22 cellular contexts compared by ENCODE assay signal in genomic region chr6:158610319-158610968, GRCh38. TPM values are rescaled to one million over a fixed set of nuclear protein-coding genes. Genes with fewer than 3 reads are reported as not detected.
DNase-seq lines count a peak whose midpoint lies in the region; ATAC-seq and TF ChIP-seq lines count a peak whose summit lies in the region.
"Had no signal": no experiment of that assay in that cellular context is flagged by ENCODE, and none has a peak within 500 bp of the region (broad histone marks: within the 10 kb centered on the region; RNA-seq: fewer than 3 reads in every experiment).

No MANE protein-coding gene starts in this region.

- ATAC-seq in left ventricle myocardium superior (peak; percentile 76), sciatic nerve (no peak), GM19452 (IDR thresholded peaks at IDR 0.05; ENCODE audit: unreplicated experiment) (no peak)
- ATAC-seq: SK-N-SH treated with all-trans-retinoic acid at 6 μM for 48 hours had no signal

- DNase-seq in EL (peak; percentile 12), left ventricle myocardium superior (no peak), sciatic nerve (ENCODE audit: low spot score) (peak; percentile 2), spleen (no peak), mammary epithelial cell (no peak)
- peak; percentile 34 for DNase-seq in activated CD8-positive, alpha-beta memory T cell treated with anti-CD3 and anti-CD28 coated beads, Interleukin-2, amount 50 U/mL, for 48 hours
- DNase-seq: activated CD4-positive, alpha-beta T cell treated with anti-CD3 and anti-CD28 coated beads, Interleukin-2, amount 50 U/mL, for 48 hours; activated naive CD4-positive, alpha-beta T cell treated with anti-CD3 and anti-CD28 coated beads for 36 hours; activated T-cell treated with anti-CD3 and anti-CD28 coated beads, Interleukin-2, amount 50 U/mL, for 48 hours; CD4-positive, CD25-positive, alpha-beta regulatory T cell; erythroblast; foreskin keratinocyte; H7; lower lobe of right lung; NCI-H1417; NCI-H2107; NK-92 treated with Interleukin-12 subunit alpha and Interleukin-12 subunit beta, amount 100 ng/mL, for 24 hours; nucleus accumbens had no signal

- TF ChIP-seq CTCF in spleen (IDR thresholded peaks at IDR 0.05 in 8 of 11, conservative IDR thresholded peaks at IDR 0.05 in 3 of 11) (no peak), mammary epithelial cell (conservative IDR thresholded peaks at IDR 0.05 in 1 of 2, IDR thresholded peaks at IDR 0.05 in 1 of 2; ENCODE audit: extremely low read depth in 1 of 2, insufficient read depth in 1 of 2, low read depth in 1 of 2, low read length in 2 of 2) (no peak)

- no peak overlapping the region for H3K9ac ChIP-seq in mammary epithelial cell (ENCODE audit: insufficient read depth, low read length)

- in situ Hi-C loops in mammary epithelial cell (cut with MboI; ENCODE audit: low sequenced_read_pairs in 2 of 2): loop anchor here in 1 of 2 donors (25.0 kb wide), 1 partner anchor 373 kb away; no protein-coding TSS in a partner anchor

- WGBS in spleen, 5 donors: 75 to 89% (median 80%) methylated on average over 9 of the region's 9 CpGs
- 85% methylated on average over 9 of the region's 9 CpGs for WGBS in mammary epithelial cell (ENCODE audit: low coverage, missing lambda C conversion rate)

- H3K4me1 ChIP-seq in spleen: peaks cover 0 to 1% (median 0%) of the 10 kb centered on the region in 6 donors
- peaks cover 3% of the 10 kb centered on the region for H3K4me1 ChIP-seq in mammary epithelial cell (ENCODE audit: insufficient read depth, low read length)
- H3K4me1 ChIP-seq: Peyer's patch had no signal

- intact Hi-C loops in left ventricle myocardium superior (cut with micrococcal nuclease) (no loop called here), sciatic nerve (cut with DNase I) (no loop called here), spleen (cut with DNase I; ENCODE audit: low total_unique reads) (no loop called here), mammary epithelial cell (cut with micrococcal nuclease) (no loop called here)

- peaks cover 0 to 10% (median 2%) of the 10 kb centered on the region in 8 donors for H3K9me3 ChIP-seq in spleen
- H3K9me3 ChIP-seq in mammary epithelial cell (replicated peaks; ENCODE audit: insufficient read depth, low read length): no peaks in the 10 kb centered on the region
- H3K9me3 ChIP-seq: lower lobe of right lung, Peyer's patch had no signal

- H2AFZ ChIP-seq in mammary epithelial cell (ENCODE audit: low read depth, low read length): no peak overlapping the region
- H2AFZ ChIP-seq: hepatocyte had no signal

- BruUV-seq in mammary epithelial cell (replicated peaks; lab: Mats Ljungman, UMichigan): no TSS peak

- no peaks in the 10 kb centered on the region for H4K20me1 ChIP-seq in mammary epithelial cell (ENCODE audit: insufficient read depth, low read length)

- dilution Hi-C loops in mammary epithelial cell (cut with HindIII; ENCODE audit: low sequenced_read_pairs): no loop called here

- H3K4me3 ChIP-seq in spleen (no peak overlapping the region), mammary epithelial cell (replicated peaks in 1 of 3; ENCODE audit: insufficient read depth in 1 of 3, low read depth in 2 of 3, low read length in 3 of 3) (no peak overlapping the region)
- H3K4me3 ChIP-seq: hepatocyte, lower lobe of right lung, Peyer's patch had no signal

- TF ChIP-seq POLR2A in spleen (IDR thresholded peaks at IDR 0.05): no peak

- H3K27me3 ChIP-seq in spleen (replicated peaks in 1 of 7) (no peaks in the 10 kb centered on the region), mammary epithelial cell (ENCODE audit: insufficient read depth, low read length) (no peaks in the 10 kb centered on the region)
- H3K27me3 ChIP-seq: foreskin keratinocyte, hepatocyte, Peyer's patch had no signal

- H3K4me2 ChIP-seq in mammary epithelial cell (ENCODE audit: insufficient read depth, low read depth, low read length): no peak overlapping the region

- H3K27ac ChIP-seq in spleen (no peak overlapping the region), mammary epithelial cell (ENCODE audit: insufficient read depth, low read depth, low read length) (no peak overlapping the region)
- H3K27ac ChIP-seq: foreskin keratinocyte, lower lobe of right lung, Peyer's patch had no signal

- H3K79me2 ChIP-seq in mammary epithelial cell (ENCODE audit: insufficient read depth, low read length): peaks cover 15% of the 10 kb centered on the region

- H3K36me3 ChIP-seq in spleen (peaks cover 0 to 100% (median 63%) of the 10 kb centered on the region in 6 donors), mammary epithelial cell (ENCODE audit: insufficient read depth, low read length) (peaks cover 31% of the 10 kb centered on the region)

- CTCF ChIA-PET in mammary epithelial cell (lab: Charles Lee; ENCODE audit: low non-redundant PET): no interaction called here

RNA-seq across cellular contexts. Expression of gene DYNLT1, which starts 34.1 kb away (rescaled TPM):
- 130 TPM for total RNA-seq in left ventricle myocardium superior
- total RNA-seq in sciatic nerve: 58.6 TPM
- total RNA-seq in spleen: 10 to 100 TPM; 61.3 to 91.3 (median 71.3) TPM
- polyA plus RNA-seq in spleen: 100 to 1,000 TPM in 2 of 3 donors, 10 to 100 TPM in 1; 81.8 to 131 (median 126) TPM
- 100 to 1,000 TPM in 1 of 2 donors, 10 to 100 TPM in 1; 51.8 to 129 TPM for total RNA-seq in mammary epithelial cell
- polyA plus RNA-seq in mammary epithelial cell: 211 TPM
- polyA minus RNA-seq in mammary epithelial cell: 199 TPM

RNA-seq across cellular contexts. Expression of gene SYTL3, which starts 39.4 kb away (rescaled TPM):
- total RNA-seq in left ventricle myocardium superior: 10.8 TPM
- 2.5 TPM for total RNA-seq in sciatic nerve
- total RNA-seq in spleen: 10 to 100 TPM; 13.2 to 48.3 (median 19.5) TPM
- 1 to 10 TPM; 5.9 to 8.5 (median 6.4) TPM for polyA plus RNA-seq in spleen
- total RNA-seq in mammary epithelial cell: 1 to 10 TPM; 1.5 to 1.7 TPM
- 0.87 TPM for polyA plus RNA-seq in mammary epithelial cell
- 0.21 TPM for polyA minus RNA-seq in mammary epithelial cell

RNA-seq across cellular contexts. Expression of gene TMEM181, which starts 50.6 kb away (rescaled TPM):
- total RNA-seq in left ventricle myocardium superior (9.6 TPM), sciatic nerve (18.4 TPM), spleen (10 to 100 TPM; 19.9 to 39.4 (median 25.7) TPM), mammary epithelial cell (10 to 100 TPM; 29.8 to 45.3 TPM)
- polyA plus RNA-seq in spleen (10 to 100 TPM in 1 of 3 donors, 1 to 10 TPM in 2; 7.0 to 10.9 (median 8.3) TPM), mammary epithelial cell (14.8 TPM)
- polyA minus RNA-seq in mammary epithelial cell: 15.7 TPM

Comparison
In these comparisons a context has a peak if more than half of its experiments do, and no peak if none do; other contexts are left out.
1. DNase-seq: peak in EL (single experiment), activated CD8-positive, alpha-beta memory T cell treated with anti-CD3 and anti-CD28 coated beads, Interleukin-2, amount 50 U/mL, for 48 hours (single experiment) and sciatic nerve (single experiment); none in left ventricle myocardium superior (single experiment), spleen (single experiment) and mammary epithelial cell (single experiment).